Comparison of ENCODE assay signal across 1 cellular context in genomic region chr6:46236752-46237151, GRCh38.
TF ChIP-seq lines count a peak whose summit lies in the region.

No MANE protein-coding gene starts in this region.

TF ChIP-seq in GM23338, 12 proteins besides CTCF, POLR2A, EP300 and RAD21 (continued from another document):
- TF ChIP-seq, protein P1, sequence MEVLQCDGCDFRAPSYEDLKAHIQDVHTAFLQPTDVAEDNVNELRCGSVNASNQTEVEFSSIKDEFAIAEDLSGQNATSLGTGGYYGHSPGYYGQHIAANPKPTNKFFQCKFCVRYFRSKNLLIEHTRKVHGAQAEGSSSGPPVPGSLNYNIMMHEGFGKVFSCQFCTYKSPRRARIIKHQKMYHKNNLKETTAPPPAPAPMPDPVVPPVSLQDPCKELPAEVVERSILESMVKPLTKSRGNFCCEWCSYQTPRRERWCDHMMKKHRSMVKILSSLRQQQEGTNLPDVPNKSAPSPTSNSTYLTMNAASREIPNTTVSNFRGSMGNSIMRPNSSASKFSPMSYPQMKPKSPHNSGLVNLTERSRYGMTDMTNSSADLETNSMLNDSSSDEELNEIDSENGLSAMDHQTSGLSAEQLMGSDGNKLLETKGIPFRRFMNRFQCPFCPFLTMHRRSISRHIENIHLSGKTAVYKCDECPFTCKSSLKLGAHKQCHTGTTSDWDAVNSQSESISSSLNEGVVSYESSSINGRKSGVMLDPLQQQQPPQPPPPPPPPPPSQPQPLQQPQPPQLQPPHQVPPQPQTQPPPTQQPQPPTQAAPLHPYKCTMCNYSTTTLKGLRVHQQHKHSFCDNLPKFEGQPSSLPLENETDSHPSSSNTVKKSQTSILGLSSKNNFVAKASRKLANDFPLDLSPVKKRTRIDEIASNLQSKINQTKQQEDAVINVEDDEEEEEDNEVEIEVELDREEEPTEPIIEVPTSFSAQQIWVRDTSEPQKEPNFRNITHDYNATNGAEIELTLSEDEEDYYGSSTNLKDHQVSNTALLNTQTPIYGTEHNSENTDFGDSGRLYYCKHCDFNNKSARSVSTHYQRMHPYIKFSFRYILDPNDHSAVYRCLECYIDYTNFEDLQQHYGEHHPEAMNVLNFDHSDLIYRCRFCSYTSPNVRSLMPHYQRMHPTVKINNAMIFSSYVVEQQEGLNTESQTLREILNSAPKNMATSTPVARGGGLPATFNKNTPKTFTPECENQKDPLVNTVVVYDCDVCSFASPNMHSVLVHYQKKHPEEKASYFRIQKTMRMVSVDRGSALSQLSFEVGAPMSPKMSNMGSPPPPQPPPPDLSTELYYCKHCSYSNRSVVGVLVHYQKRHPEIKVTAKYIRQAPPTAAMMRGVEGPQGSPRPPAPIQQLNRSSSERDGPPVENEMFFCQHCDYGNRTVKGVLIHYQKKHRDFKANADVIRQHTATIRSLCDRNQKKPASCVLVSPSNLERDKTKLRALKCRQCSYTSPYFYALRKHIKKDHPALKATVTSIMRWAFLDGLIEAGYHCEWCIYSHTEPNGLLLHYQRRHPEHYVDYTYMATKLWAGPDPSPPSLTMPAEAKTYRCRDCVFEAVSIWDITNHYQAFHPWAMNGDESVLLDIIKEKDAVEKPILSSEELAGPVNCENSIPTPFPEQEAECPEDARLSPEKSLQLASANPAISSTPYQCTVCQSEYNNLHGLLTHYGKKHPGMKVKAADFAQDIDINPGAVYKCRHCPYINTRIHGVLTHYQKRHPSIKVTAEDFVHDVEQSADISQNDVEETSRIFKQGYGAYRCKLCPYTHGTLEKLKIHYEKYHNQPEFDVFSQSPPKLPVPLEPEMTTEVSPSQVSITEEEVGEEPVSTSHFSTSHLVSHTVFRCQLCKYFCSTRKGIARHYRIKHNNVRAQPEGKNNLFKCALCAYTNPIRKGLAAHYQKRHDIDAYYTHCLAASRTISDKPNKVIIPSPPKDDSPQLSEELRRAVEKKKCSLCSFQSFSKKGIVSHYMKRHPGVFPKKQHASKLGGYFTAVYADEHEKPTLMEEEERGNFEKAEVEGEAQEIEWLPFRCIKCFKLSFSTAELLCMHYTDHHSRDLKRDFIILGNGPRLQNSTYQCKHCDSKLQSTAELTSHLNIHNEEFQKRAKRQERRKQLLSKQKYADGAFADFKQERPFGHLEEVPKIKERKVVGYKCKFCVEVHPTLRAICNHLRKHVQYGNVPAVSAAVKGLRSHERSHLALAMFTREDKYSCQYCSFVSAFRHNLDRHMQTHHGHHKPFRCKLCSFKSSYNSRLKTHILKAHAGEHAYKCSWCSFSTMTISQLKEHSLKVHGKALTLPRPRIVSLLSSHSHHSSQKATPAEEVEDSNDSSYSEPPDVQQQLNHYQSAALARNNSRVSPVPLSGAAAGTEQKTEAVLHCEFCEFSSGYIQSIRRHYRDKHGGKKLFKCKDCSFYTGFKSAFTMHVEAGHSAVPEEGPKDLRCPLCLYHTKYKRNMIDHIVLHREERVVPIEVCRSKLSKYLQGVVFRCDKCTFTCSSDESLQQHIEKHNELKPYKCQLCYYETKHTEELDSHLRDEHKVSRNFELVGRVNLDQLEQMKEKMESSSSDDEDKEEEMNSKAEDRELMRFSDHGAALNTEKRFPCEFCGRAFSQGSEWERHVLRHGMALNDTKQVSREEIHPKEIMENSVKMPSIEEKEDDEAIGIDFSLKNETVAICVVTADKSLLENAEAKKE (CRISPR knock-in tag; IDR thresholded peaks at IDR 0.05): no peak
- no peak for TF ChIP-seq ZNF331 (CRISPR knock-in tag; IDR thresholded peaks at IDR 0.05; ENCODE audit: low read depth)
- no peak for TF ChIP-seq POLR2AphosphoS5 (IDR thresholded peaks at IDR 0.05; ENCODE audit: low read depth)
- TF ChIP-seq CREB1 (CRISPR knock-in tag; IDR thresholded peaks at IDR 0.05; ENCODE audit: low read depth): no peak
- no peak for TF ChIP-seq ZNF114 (CRISPR knock-in tag; IDR thresholded peaks at IDR 0.05)
- TF ChIP-seq ETS1 (IDR thresholded peaks at IDR 0.05): no peak
- TF ChIP-seq STAT1 (IDR thresholded peaks at IDR 0.05; ENCODE audit: unreplicated experiment): no peak
- TF ChIP-seq EZH2phosphoT487 (IDR thresholded peaks at IDR 0.05; ENCODE audit: unreplicated experiment): no peak
